In genomic region chr7:127250312-127251047, GRCh38 we compare ENCODE assay signal across 11 cellular contexts. TPM values are rescaled to one million over a fixed set of nuclear protein-coding genes. Genes with fewer than 3 reads are reported as not detected.
DNase-seq lines count a peak whose midpoint lies in the region; ATAC-seq and TF ChIP-seq lines count a peak whose summit lies in the region.
"Had no signal": no experiment of that assay in that cellular context is flagged by ENCODE, and none has a peak within 500 bp of the region (broad histone marks: within the 10 kb centered on the region; RNA-seq: fewer than 3 reads in every experiment).

No MANE protein-coding gene starts in this region.

- H2AFZ ChIP-seq in MM.1S (ENCODE audit: low read length): no peak overlapping the region
- H2AFZ ChIP-seq in neural progenitor cell (replicated peaks): no peak overlapping the region

- H3K4me2 ChIP-seq in MM.1S (ENCODE audit: low read depth, low read length) (peak overlapping the region; percentile 91; the same call in 1 of the 2 replicates), neural progenitor cell (no peak overlapping the region)

- H3K4me3 Mint-ChIP-seq in neural progenitor cell: peak overlapping the region; percentile 77

- WGBS in ectodermal cell, 2 experiments: 35% methylated on average over 13 of the region's 13 CpGs

- no peaks in the 10 kb centered on the region for H3K36me3 Mint-ChIP-seq in neural progenitor cell

- peaks cover 4% of the 10 kb centered on the region; the same call in 1 of the 2 replicates for H3K4me1 ChIP-seq in MM.1S (ENCODE audit: low read length)
- no peaks in the 10 kb centered on the region for H3K4me1 ChIP-seq in ectodermal cell (ENCODE audit: control insufficient read depth, insufficient read depth, low read length)
- peaks cover 6% of the 10 kb centered on the region for H3K4me1 ChIP-seq in neural progenitor cell

- no peak for ATAC-seq in HG03342 (IDR thresholded peaks at IDR 0.05; ENCODE audit: unreplicated experiment)

- peaks cover 7% of the 10 kb centered on the region for H3K4me1 Mint-ChIP-seq in neural progenitor cell

- H4K20me1 ChIP-seq in MM.1S (ENCODE audit: insufficient read depth, low read length) (no peaks in the 10 kb centered on the region), neural progenitor cell (ENCODE audit: low read depth) (peaks cover 20% of the 10 kb centered on the region)

- H3K36me3 ChIP-seq in MM.1S (replicated peaks; ENCODE audit: insufficient read depth, low read length): no peaks in the 10 kb centered on the region
- H3K36me3 ChIP-seq in ectodermal cell (ENCODE audit: control insufficient read depth, insufficient read depth, low read length): no peaks in the 10 kb centered on the region
- no peaks in the 10 kb centered on the region for H3K36me3 ChIP-seq in neural progenitor cell
- H3K36me3 ChIP-seq: Peyer's patch had no signal

- H3K9me3 Mint-ChIP-seq in neural progenitor cell: no peaks in the 10 kb centered on the region

- H3K4me3 ChIP-seq in MM.1S (ENCODE audit: low read length) (no peak overlapping the region), ectodermal cell (ENCODE audit: insufficient read depth, low read depth, low read length) (peak overlapping the region; percentile 79), neural progenitor cell (no peak overlapping the region)

- H3K79me2 ChIP-seq in MM.1S (ENCODE audit: low read length) (no peaks in the 10 kb centered on the region), neural progenitor cell (ENCODE audit: low read depth) (no peaks in the 10 kb centered on the region)

- TF ChIP-seq CTCF in GM12873 (IDR thresholded peaks at IDR 0.05; ENCODE audit: insufficient read depth, low read depth, low read length, missing control alignments): peak; percentile 1
- TF ChIP-seq CTCF in MM.1S (IDR thresholded peaks at IDR 0.05; ENCODE audit: low read length): 0 out of 2 replicates have a peak, but pooled peaks have one; percentile 15
- TF ChIP-seq CTCF in neural progenitor cell (IDR thresholded peaks at IDR 0.05): no peak

- DNase-seq in MM.1S: no peak
- no peak for DNase-seq in neural progenitor cell (ENCODE audit: low spot score)
- DNase-seq in effector CD4-positive, alpha-beta T cell: no peak
- DNase-seq in stimulated activated CD4-positive, alpha-beta T cell treated with anti-CD3 and anti-CD28 coated beads, Interleukin-2, amount 100 ng/mL, for 24 hours: no peak
- DNase-seq: activated gamma-delta T cell, NCI-H1436 treated with DMSO at 0.1 percent for 48 hours, Peyer's patch had no signal

- peaks cover 34% of the 10 kb centered on the region for H3K27me3 Mint-ChIP-seq in neural progenitor cell (ENCODE audit: insufficient read depth, low read depth)

- H3K27ac ChIP-seq in MM.1S (ENCODE audit: low read length) (no peak overlapping the region), ectodermal cell (ENCODE audit: insufficient read depth, low read depth, low read length, poor library complexity, severe bottlenecking) (no peak overlapping the region), neural progenitor cell (no peak overlapping the region)
- H3K27ac ChIP-seq: Peyer's patch had no signal

- no peak overlapping the region for H3K27ac Mint-ChIP-seq in neural progenitor cell

- H3K9me3 ChIP-seq in MM.1S (replicated peaks; ENCODE audit: insufficient read depth, low read length) (no peaks in the 10 kb centered on the region), ectodermal cell (ENCODE audit: control insufficient read depth, low read length) (no peaks in the 10 kb centered on the region), neural progenitor cell (ENCODE audit: low read depth) (no peaks in the 10 kb centered on the region)
- H3K9me3 ChIP-seq: Peyer's patch had no signal

- H3K9me2 ChIP-seq in MM.1S (replicated peaks; ENCODE audit: insufficient read depth, low read length): no peaks in the 10 kb centered on the region

- H3F3A ChIP-seq in MM.1S (ENCODE audit: insufficient read depth, low read length) (peaks cover 7% of the 10 kb centered on the region), neural progenitor cell (ENCODE audit: low read depth) (peaks cover 16% of the 10 kb centered on the region)

- no peak overlapping the region for H3K9ac ChIP-seq in MM.1S (ENCODE audit: low read length)
- H3K9ac ChIP-seq in neural progenitor cell: no peak overlapping the region

- peaks cover 33% of the 10 kb centered on the region for H3K27me3 ChIP-seq in MM.1S (replicated peaks; ENCODE audit: insufficient read depth, low read length)
- H3K27me3 ChIP-seq in ectodermal cell (ENCODE audit: control insufficient read depth, insufficient read depth, low read length, poor library complexity, severe bottlenecking): peaks cover 63% of the 10 kb centered on the region
- peaks cover 100% of the 10 kb centered on the region for H3K27me3 ChIP-seq in neural progenitor cell

RNA-seq across cellular contexts. Expression of gene GRM8, which starts 2.3 kb away (rescaled TPM):
- 3.4 TPM for polyA plus RNA-seq in ectodermal cell (2013, experiment 1 of 4)
- 3.3 TPM for polyA plus RNA-seq in ectodermal cell (2013, experiment 2 of 4)
- 3.7 TPM for polyA plus RNA-seq in ectodermal cell (2013, experiment 3 of 4)
- 2.2 TPM for polyA plus RNA-seq in ectodermal cell (2013, experiment 4 of 4)
- total RNA-seq in neural progenitor cell (ENCODE audit: low replicate concordance): 0.62 and 1.6 TPM in 2 replicates
- total RNA-seq: dermis microvascular lymphatic vessel endothelial cell had no signal
